Comparison of ENCODE assay signal across 21 cellular contexts in genomic region chr2:239355139-239355538, GRCh38. TPM values are rescaled to one million over a fixed set of nuclear protein-coding genes. Genes with fewer than 3 reads are reported as not detected.
DNase-seq lines count a peak whose midpoint lies in the region; ATAC-seq and TF ChIP-seq lines count a peak whose summit lies in the region.
"Had no signal": no experiment of that assay in that cellular context is flagged by ENCODE, and none has a peak within 500 bp of the region (broad histone marks: within the 10 kb centered on the region; RNA-seq: fewer than 3 reads in every experiment).

No MANE protein-coding gene starts in this region.

- H3K9me3 ChIP-seq in MG63 (peaks cover 6% of the 10 kb centered on the region; the same call in 1 of the 2 replicates), esophagus muscularis mucosa (no peaks in the 10 kb centered on the region), suprapubic skin (no peaks in the 10 kb centered on the region), upper lobe of right lung (no peaks in the 10 kb centered on the region), right lobe of liver (no peaks in the 10 kb centered on the region)
- H3K9me3 ChIP-seq: adrenal gland, Caco-2, tibial artery had no signal

- H3K36me3 ChIP-seq in MG63 (peaks cover 7% of the 10 kb centered on the region; the same call in 1 of the 2 replicates), esophagus muscularis mucosa (peaks cover 4 to 22% (median 12%) of the 10 kb centered on the region in 4 donors), suprapubic skin (peaks cover 21% of the 10 kb centered on the region), upper lobe of right lung (peaks cover 19% of the 10 kb centered on the region), right lobe of liver (peaks cover 0 to 10% (median 0%) of the 10 kb centered on the region in 4 donors)

- no peak overlapping the region for H3K4me3 ChIP-seq in MG63
- no peak overlapping the region for H3K4me3 ChIP-seq in esophagus muscularis mucosa
- no peak overlapping the region for H3K4me3 ChIP-seq in suprapubic skin
- no peak overlapping the region for H3K4me3 ChIP-seq in upper lobe of right lung
- H3K4me3 ChIP-seq in right lobe of liver: no peak overlapping the region
- H3K4me3 ChIP-seq: adrenal gland, tibial artery had no signal

- no peak for TF ChIP-seq EP300 in esophagus muscularis mucosa (IDR thresholded peaks at IDR 0.05)
- no peak for TF ChIP-seq EP300 in suprapubic skin (IDR thresholded peaks at IDR 0.05)

- 41% methylated on average over 2 of the region's 2 CpGs for WGBS in esophagus muscularis mucosa
- WGBS in suprapubic skin: 32% methylated on average over 2 of the region's 2 CpGs
- 56% methylated on average over 2 of the region's 2 CpGs for WGBS in right lobe of liver (ENCODE audit: insufficient coverage, low coverage, low lambda C conversion rate, missing lambda C conversion rate)

- TF ChIP-seq POLR2A in esophagus muscularis mucosa (IDR thresholded peaks at IDR 0.05; ENCODE audit: low read depth) (no peak), suprapubic skin (IDR thresholded peaks at IDR 0.05) (no peak), right lobe of liver (IDR thresholded peaks at IDR 0.05) (no peak)

- H3K27ac ChIP-seq in esophagus muscularis mucosa (replicated peaks in 1 of 4) (peak overlapping the region; percentile 77 to 80 (median 77)), suprapubic skin (peak overlapping the region; percentile 16), upper lobe of right lung (no peak overlapping the region), right lobe of liver (no peak overlapping the region)
- H3K27ac ChIP-seq: adrenal gland, foreskin keratinocyte, KMS-11, tibial artery had no signal

- H3K27me3 ChIP-seq in MG63 (no peaks in the 10 kb centered on the region), esophagus muscularis mucosa (no peaks in the 10 kb centered on the region), suprapubic skin (no peaks in the 10 kb centered on the region), upper lobe of right lung (no peaks in the 10 kb centered on the region), right lobe of liver (no peaks in the 10 kb centered on the region)
- H3K27me3 ChIP-seq: adrenal gland, BE2C, foreskin keratinocyte, tibial artery had no signal

- no peak for TF ChIP-seq CTCF in esophagus muscularis mucosa (IDR thresholded peaks at IDR 0.05)
- no peak for TF ChIP-seq CTCF in suprapubic skin (IDR thresholded peaks at IDR 0.05)
- TF ChIP-seq CTCF in upper lobe of right lung (IDR thresholded peaks at IDR 0.05): no peak
- no peak for TF ChIP-seq CTCF in right lobe of liver (IDR thresholded peaks at IDR 0.05)

- H3K4me1 ChIP-seq in esophagus muscularis mucosa (peaks cover 24 to 65% (median 60%) of the 10 kb centered on the region in 4 donors), suprapubic skin (peaks cover 15% of the 10 kb centered on the region), upper lobe of right lung (peaks cover 4% of the 10 kb centered on the region), right lobe of liver (peaks cover 0 to 25% (median 14%) of the 10 kb centered on the region in 4 donors)
- H3K4me1 ChIP-seq: adrenal gland, Caco-2 had no signal

- DNase-seq in MG63 (peak; percentile 22), esophagus muscularis mucosa (ENCODE audit: extremely low spot score) (no peak), iris pigment epithelial cell (ENCODE audit: low read depth) (peak; percentile 86), suprapubic skin (ENCODE audit: low spot score in 2 of 2) (no peak), upper lobe of right lung (no peak), right lobe of liver (no peak), NCI-H82 (lab: John Stamatoyannopoulos, UW) (no peak), middle frontal gyrus (ENCODE audit: extremely low spot score, low spot score) (no peak)
- DNase-seq: activated CD4-positive, alpha-beta T cell treated with anti-CD3 and anti-CD28 coated beads for 48 hours; activated gamma-delta T cell; BE2C; Caco-2; effector memory CD8-positive, alpha-beta T cell; foreskin keratinocyte; H7; NCI-H2081 treated with DMSO at 0.1 percent for 48 hours; retina; tibial artery had no signal

- ATAC-seq in upper lobe of right lung (no peak), right lobe of liver (no peak)
- ATAC-seq: effector memory CD8-positive, alpha-beta T cell; foreskin keratinocyte; stimulated activated memory B cell treated with anti-CD40 and anti-IgM and Interleukin-4, amounts not matched to agents 10 μg/mL and 1 μg/mL and 100 μg/mL, for 72 hours had no signal

- intact Hi-C loops in esophagus muscularis mucosa (cut with DNase I) (no loop called here), upper lobe of right lung (cut with DNase I) (no loop called here), right lobe of liver (cut with DNase I) (no loop called here)

RNA-seq across cellular contexts. Expression of gene HDAC4, which starts 45.7 kb away (rescaled TPM):
- 5.2 and 27.3 TPM in 2 replicates for total RNA-seq in MG63 (2014; rRNA removed; shearing (Covaris generic); ENCODE audit: low replicate concordance)
- total RNA-seq in esophagus muscularis mucosa (100 to 1,000 TPM in 1 of 4 donors, 10 to 100 TPM in 3; 59.4 to 119 (median 76.1) TPM), suprapubic skin (100 to 1,000 TPM in 1 of 4 donors, 10 to 100 TPM in 3; 51.4 to 107 (median 70.8) TPM), upper lobe of right lung (44.1 TPM), right lobe of liver (10 to 100 TPM in 5 of 6 experiments, 1 to 10 TPM in 1; 8.9 to 22.4 (median 14.7) TPM)

Comparison
In these comparisons a context has a peak if more than half of its experiments do, and no peak if none do; other contexts are left out.
1. DNase-seq: peak in MG63 (single experiment) and iris pigment epithelial cell (single experiment); none in esophagus muscularis mucosa (single experiment), suprapubic skin (0 of 2), upper lobe of right lung (single experiment), right lobe of liver (0 of 3), NCI-H82 (single experiment) and middle frontal gyrus (single experiment).
2. H3K27ac ChIP-seq: peak in esophagus muscularis mucosa (4 of 4) and suprapubic skin (single experiment); none in upper lobe of right lung (single experiment) and right lobe of liver (0 of 3).